ENCODE assay signal across 8 cellular contexts in genomic region chr3:183825380-183826161, GRCh38. TPM values are rescaled to one million over a fixed set of nuclear protein-coding genes. Genes with fewer than 3 reads are reported as not detected.
A peak's percentile ranks its signal among the peaks of the same experiment; 100 is the strongest.
DNase-seq lines count a peak whose midpoint lies in the region; ATAC-seq and TF ChIP-seq lines count a peak whose summit lies in the region.

TSS of gene MAP6D1 (minus strand) at chr3:183825577. CDS start at chr3:183825547, 30 bp downstream.

- H3K9me3 ChIP-seq in mesodermal cell (ENCODE audit: control insufficient read depth, low read length), result no peaks in the 10 kb centered on the region

- H3K36me3 ChIP-seq in mesodermal cell (ENCODE audit: control insufficient read depth, insufficient read depth, low read length), result peaks cover 24% of the 10 kb centered on the region

- peaks cover 15% of the 10 kb centered on the region for H3K4me1 Mint-ChIP-seq in stimulated activated effector memory CD8-positive, alpha-beta T cell treated with anti-CD3 and anti-CD28 coated beads, Interleukin-12 subunit alpha, Interleukin-12 subunit beta, amount 100 ng/mL, for 72 hours

- DNase-seq in GM03348 (ENCODE audit: low spot score) (peak; percentile 91), HFF-Myc (ENCODE audit: extremely low read depth, low read depth) (peak; percentile 30), NCI-H460 (ENCODE audit: extremely low read depth, low read depth) (peak; percentile 13), epidermal melanocyte (ENCODE audit: insufficient read length, low spot score) (peak; percentile 52)
- DNase-seq in activated CD8-positive, alpha-beta memory T cell treated with anti-CD3 and anti-CD28 coated beads, Interleukin-2, amount 50 U/mL, for 48 hours, result peak; percentile 78
- DNase-seq in stimulated activated effector memory CD8-positive, alpha-beta T cell treated with anti-CD3 and anti-CD28 coated beads, Interleukin-12 subunit alpha, Interleukin-12 subunit beta, amount 100 ng/mL, for 72 hours (ENCODE audit: low spot score in 2 of 2), result peak; percentile 24 to 73

- H3K4me3 ChIP-seq in HFF-Myc (replicated peaks; ENCODE audit: low read depth, low read length) (peak within 1 kb of the TSS; percentile 65), mesodermal cell (ENCODE audit: extremely low read depth, insufficient read depth, low read length, poor library complexity, severe bottlenecking) (peak within 1 kb of the TSS; percentile 57)

- 12 to 16% methylated on average over 43 to 58 of the region's 82 CpGs for WGBS in mesodermal cell (ENCODE audit: insufficient coverage in 2 of 2), 2 experiments

- H3K36me3 Mint-ChIP-seq in stimulated activated effector memory CD8-positive, alpha-beta T cell treated with anti-CD3 and anti-CD28 coated beads, Interleukin-12 subunit alpha, Interleukin-12 subunit beta, amount 100 ng/mL, for 72 hours, result peaks cover 36% of the 10 kb centered on the region

- ATAC-seq in stimulated activated effector memory CD8-positive, alpha-beta T cell treated with anti-CD3 and anti-CD28 coated beads, Interleukin-12 subunit alpha, Interleukin-12 subunit beta, amount 100 ng/mL, for 72 hours, result peak; percentile 68
- no peak for ATAC-seq in GM18870 (IDR thresholded peaks at IDR 0.05; ENCODE audit: unreplicated experiment)

- peaks cover 5% of the 10 kb centered on the region for H3K4me1 ChIP-seq in mesodermal cell (ENCODE audit: control insufficient read depth, insufficient read depth, low read length, poor library complexity, severe bottlenecking)

- TF ChIP-seq CTCF in HFF-Myc (IDR thresholded peaks at IDR 0.05; ENCODE audit: low read depth, low read length, missing control alignments), result peak; percentile 49

- no peaks in the 10 kb centered on the region for H3K9me3 Mint-ChIP-seq in stimulated activated effector memory CD8-positive, alpha-beta T cell treated with anti-CD3 and anti-CD28 coated beads, Interleukin-12 subunit alpha, Interleukin-12 subunit beta, amount 100 ng/mL, for 72 hours

- no peak within 1 kb of the TSS for H3K27ac ChIP-seq in mesodermal cell (ENCODE audit: low read depth, low read length, severe bottlenecking)

- H3K4me3 Mint-ChIP-seq in stimulated activated effector memory CD8-positive, alpha-beta T cell treated with anti-CD3 and anti-CD28 coated beads, Interleukin-12 subunit alpha, Interleukin-12 subunit beta, amount 100 ng/mL, for 72 hours, result peak within 1 kb of the TSS; percentile 71

- no peak within 1 kb of the TSS for H3K27ac Mint-ChIP-seq in stimulated activated effector memory CD8-positive, alpha-beta T cell treated with anti-CD3 and anti-CD28 coated beads, Interleukin-12 subunit alpha, Interleukin-12 subunit beta, amount 100 ng/mL, for 72 hours

RNA-seq across cellular contexts. Expression of gene MAP6D1, which starts in this region (rescaled TPM):
- total RNA-seq in NCI-H460 (2014; rRNA removed; shearing (Covaris generic)), result 0.72 and 0.84 TPM in 2 replicates
- 3.1 and 9.6 TPM in 2 replicates for polyA plus RNA-seq in NCI-H460 (2014; cell fraction: nucleus; rRNA removed)
- polyA plus RNA-seq in mesodermal cell (2013, experiment 1 of 2), result 1.8 TPM
- 1.8 TPM for polyA plus RNA-seq in mesodermal cell (2013, experiment 2 of 2)

Comparison
In these comparisons a context has a peak if more than half of its experiments do, and no peak if none do; other contexts are left out.
1. DNase-seq: peak in every context shown above with its lines; median percentile 91 in GM03348; 78 in activated CD8-positive, alpha-beta memory T cell treated with anti-CD3 and anti-CD28 coated beads, Interleukin-2, amount 50 U/mL, for 48 hours; 52 in epidermal melanocyte; 48 in stimulated activated effector memory CD8-positive, alpha-beta T cell treated with anti-CD3 and anti-CD28 coated beads, Interleukin-12 subunit alpha, Interleukin-12 subunit beta, amount 100 ng/mL, for 72 hours; 30 in HFF-Myc; 13 in NCI-H460.